Comparison of ENCODE assay signal across 16 cellular contexts in genomic region chr9:81293651-81294050, GRCh38.
DNase-seq lines count a peak whose midpoint lies in the region; ATAC-seq lines count a peak whose summit lies in the region.
"Had no signal": no experiment of that assay in that cellular context is flagged by ENCODE, and none has a peak within 500 bp of the region (broad histone marks: within the 10 kb centered on the region; RNA-seq: fewer than 3 reads in every experiment).

No MANE protein-coding gene starts in this region.

- DNase-seq in COLO829 (ENCODE audit: low spot score) (peak; percentile 63), astrocyte of the hippocampus (ENCODE audit: low read depth, low spot score) (peak; percentile 19), foreskin melanocyte (peak; percentile 74)
- no peak for DNase-seq in activated T-cell treated with anti-CD3 and anti-CD28 coated beads, Interleukin-2, amount 50 U/mL, for 48 hours
- DNase-seq: CD4-positive, CD25-positive, alpha-beta regulatory T cell; CD8-positive, alpha-beta T cell; DMS 273 treated with DMSO at 0.1 percent for 48 hours; DMS79; EL; GDM1; GOT3; H7; HCEC 1CT had no signal

- ATAC-seq in HG03135 (IDR thresholded peaks at IDR 0.05; ENCODE audit: unreplicated experiment) (no peak), GM18868 (IDR thresholded peaks at IDR 0.05; ENCODE audit: unreplicated experiment) (no peak)
- ATAC-seq: CD8-positive, alpha-beta T cell; GM12878 had no signal

Comparison
In these comparisons a context has a peak if more than half of its experiments do, and no peak if none do; other contexts are left out.
1. DNase-seq: peak in COLO829 (single experiment), astrocyte of the hippocampus (single experiment) and foreskin melanocyte (single experiment); none in activated T-cell treated with anti-CD3 and anti-CD28 coated beads, Interleukin-2, amount 50 U/mL, for 48 hours (0 of 2).